17 cellular contexts compared by ENCODE assay signal in the genomic region with DNA sequence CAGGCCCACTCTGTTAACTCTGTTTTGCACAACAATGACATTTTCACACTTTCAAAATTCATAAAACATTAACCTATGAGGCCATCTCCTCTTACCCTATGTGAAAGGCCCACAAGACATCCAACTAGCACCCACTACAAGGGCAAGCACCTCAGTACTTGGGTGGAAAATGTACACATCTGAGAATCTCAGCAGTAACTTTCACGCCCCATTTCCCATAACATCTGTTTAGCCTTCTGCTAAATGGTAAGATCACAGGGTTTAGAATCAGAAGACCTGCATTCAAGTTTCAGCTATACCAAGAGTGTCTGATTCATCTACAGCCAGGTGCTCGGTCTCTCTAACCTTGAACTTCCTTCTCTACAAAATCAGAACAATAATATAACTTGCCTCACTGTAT.
DNase-seq lines count a peak whose midpoint lies in the region; ATAC-seq and TF ChIP-seq lines count a peak whose summit lies in the region.
"Had no signal": no experiment of that assay in that cellular context is flagged by ENCODE, and none has a peak within 500 bp of the region (broad histone marks: within the 10 kb centered on the region; RNA-seq: fewer than 3 reads in every experiment).

No MANE protein-coding gene starts in this region.

- H3K9me3 ChIP-seq in uterus (no peaks in the 10 kb centered on the region), aorta (ENCODE audit: control insufficient read depth, low read length) (no peaks in the 10 kb centered on the region)

- ATAC-seq in GM18502 (IDR thresholded peaks at IDR 0.05; ENCODE audit: poor library complexity, unreplicated experiment): peak; percentile 49
- ATAC-seq in GM19395 (IDR thresholded peaks at IDR 0.05; ENCODE audit: unreplicated experiment): peak; percentile 86
- peak; percentile 81 for ATAC-seq in HG02763 (IDR thresholded peaks at IDR 0.05; ENCODE audit: unreplicated experiment)
- ATAC-seq in HG03521 (IDR thresholded peaks at IDR 0.05; ENCODE audit: unreplicated experiment): peak; percentile 71
- no peak for ATAC-seq in aorta (ENCODE audit: low FRiP score)
- ATAC-seq: natural killer cell treated with Interleukin-12 subunit alpha and Interleukin-12 subunit beta and Interleukin-15 and Interleukin-18, amount 100 ng/mL, for 72 hours; T-cell had no signal

- H3K4me1 ChIP-seq in uterus (no peaks in the 10 kb centered on the region), aorta (ENCODE audit: control insufficient read depth in 1 of 2, insufficient read depth in 2 of 2, low read length in 2 of 2) (no peaks in the 10 kb centered on the region)

- H3K4me3 ChIP-seq in uterus (no peak overlapping the region), aorta (ENCODE audit: low read length in 2 of 2) (no peak overlapping the region)

- no peak for DNase-seq in GOT3 (lab: John Stamatoyannopoulos, UW)
- no peak for DNase-seq in uterus
- no peak for DNase-seq in T-helper 9 cell
- no peak for DNase-seq in aorta
- DNase-seq: GDM1, H7, IMR-90, kidney, NCI-H146, small intestine, T-cell had no signal

- intact Hi-C loops in uterus (cut with DNase I; ENCODE audit: low total_unique reads) (no loop called here), aorta (cut with DNase I) (no loop called here)

- no peak for TF ChIP-seq CTCF in uterus (IDR thresholded peaks at IDR 0.05)

- no peak overlapping the region for H3K27ac ChIP-seq in uterus
- H3K27ac ChIP-seq in aorta (ENCODE audit: low read depth in 1 of 2, low read length in 2 of 2): no peak overlapping the region
- H3K27ac ChIP-seq: C4-2B had no signal

- no peaks in the 10 kb centered on the region for H3K36me3 ChIP-seq in uterus
- H3K36me3 ChIP-seq in aorta (ENCODE audit: control insufficient read depth in 1 of 2, insufficient read depth in 2 of 2, low read length in 1 of 2): peaks cover 5 to 10% of the 10 kb centered on the region in 2 donors

- TF ChIP-seq POLR2A in uterus (IDR thresholded peaks at IDR 0.05): no peak

- 95 to 96% methylated on average over 2 of the region's 2 CpGs for WGBS in aorta, 2 donors

- H3K27me3 ChIP-seq in uterus: no peaks in the 10 kb centered on the region
- no peaks in the 10 kb centered on the region for H3K27me3 ChIP-seq in aorta (ENCODE audit: control insufficient read depth in 1 of 2, insufficient read depth in 2 of 2, low read length in 1 of 2)
